In genomic region chr1:209768354-209768774, GRCh38 we compare ENCODE assay signal across 1 cellular context.
TF ChIP-seq lines count a peak whose summit lies in the region.

No MANE protein-coding gene starts in this region.

TF ChIP-seq in GM12878, 131 proteins besides CTCF, POLR2A, EP300 and RAD21:
- TF ChIP-seq POLR2AphosphoS5 (IDR thresholded peaks at IDR 0.05; ENCODE audit: low read length) (peak; percentile 88), HDGF (IDR thresholded peaks at IDR 0.05) (no peak), RFX5 (IDR thresholded peaks at IDR 0.05; ENCODE audit: low read depth, low read length) (0 out of 2 replicates have a peak, but pooled peaks have one; percentile 36), CEBPB (IDR thresholded peaks at IDR 0.05; ENCODE audit: borderline replicate concordance in 1 of 2, low read depth in 2 of 2, low read length in 2 of 2) (peak; percentile 85 to 95), CBX5 (IDR thresholded peaks at IDR 0.05; ENCODE audit: low read depth) (no peak), MTA2 (IDR thresholded peaks at IDR 0.05; ENCODE audit: low read depth) (peak; percentile 50; the same call in 1 of the 2 replicates), TCF3 (IDR thresholded peaks at IDR 0.05; ENCODE audit: borderline replicate concordance, insufficient read depth, low read depth, low read length) (peak; percentile 62; the same call in 1 of the 2 replicates), SUPT20H (IDR thresholded peaks at IDR 0.05; ENCODE audit: borderline replicate concordance, control insufficient read depth, low read depth, low read length) (no peak), GATAD2B (conservative IDR thresholded peaks at IDR 0.05; ENCODE audit: low read depth) (peak; percentile 48; the same call in 1 of the 2 replicates), EZH2 (IDR thresholded peaks at IDR 0.05; ENCODE audit: borderline replicate concordance, control insufficient read depth, low read depth, low read length) (no peak), BCL3 (IDR thresholded peaks at IDR 0.05; ENCODE audit: borderline replicate concordance, insufficient read depth, low read depth, low read length, poor library complexity, severe bottlenecking) (peak; percentile 42), ZBED1 (IDR thresholded peaks at IDR 0.05; ENCODE audit: borderline replicate concordance) (no peak), BHLHE40 (IDR thresholded peaks at IDR 0.05; ENCODE audit: borderline replicate concordance in 1 of 2, low read depth in 2 of 2, low read length in 1 of 2) (peak; percentile 27 to 52; a peak in 1 of 4 replicates), CBX3 (IDR thresholded peaks at IDR 0.05; ENCODE audit: borderline replicate concordance, low read depth) (no peak), ZNF217 (IDR thresholded peaks at IDR 0.05) (no peak), CHD2 (IDR thresholded peaks at IDR 0.05; ENCODE audit: borderline replicate concordance, low read depth, low read length) (0 out of 2 replicates have a peak, but pooled peaks have one; percentile 18), RUNX3 (IDR thresholded peaks at IDR 0.05; ENCODE audit: low read length) (peak; percentile 96), PAX5 (IDR thresholded peaks at IDR 0.05; ENCODE audit: borderline replicate concordance, low read depth, low read length) (peak; percentile 29; the same call in 1 of the 2 replicates), IKZF2 (IDR thresholded peaks at IDR 0.05) (peak; percentile 57 to 79; a peak in 3 of 4 replicates), TAF1 (IDR thresholded peaks at IDR 0.05; ENCODE audit: borderline replicate concordance, low read depth, low read length) (peak; percentile 54), NKRF (conservative IDR thresholded peaks at IDR 0.05) (no peak), CREB1 (IDR thresholded peaks at IDR 0.05; ENCODE audit: low read depth) (no peak), ZNF687 (IDR thresholded peaks at IDR 0.05) (0 out of 2 replicates have a peak, but pooled peaks have one; percentile 65), EED (IDR thresholded peaks at IDR 0.05; ENCODE audit: low read depth) (peak; percentile 81), POU2F2 (IDR thresholded peaks at IDR 0.05; ENCODE audit: borderline replicate concordance, low read depth, low read length) (peak; percentile 59; the same call in 2 of the 3 replicates), BCL11A (IDR thresholded peaks at IDR 0.05; ENCODE audit: low read depth, low read length) (0 out of 2 replicates have a peak, but pooled peaks have one; percentile 9), SREBF2 (IDR thresholded peaks at IDR 0.05; ENCODE audit: low read length) (peak; percentile 31; the same call in 1 of the 2 replicates), PML (IDR thresholded peaks at IDR 0.05; ENCODE audit: low read length) (peak; percentile 62; the same call in 1 of the 2 replicates), LARP7 (IDR thresholded peaks at IDR 0.05) (peak; percentile 36; the same call in 1 of the 2 replicates), SMC3 (IDR thresholded peaks at IDR 0.05; ENCODE audit: borderline replicate concordance, low read length) (no peak), CBFB (IDR thresholded peaks at IDR 0.05; ENCODE audit: low read depth) (peak; percentile 79), IKZF1 (conservative IDR thresholded peaks at IDR 0.05) (peak; percentile 64), EGR1 (IDR thresholded peaks at IDR 0.05; ENCODE audit: borderline replicate concordance in 1 of 2, low read depth in 2 of 2, low read length in 2 of 2) (no peak), TCF7 (IDR thresholded peaks at IDR 0.05; ENCODE audit: borderline replicate concordance) (peak; percentile 56; the same call in 1 of the 2 replicates), POLR2AphosphoS2 (IDR thresholded peaks at IDR 0.05; ENCODE audit: low read depth, low read length) (0 out of 2 replicates have a peak, but pooled peaks have one; percentile 35), SMAD5 (IDR thresholded peaks at IDR 0.05; ENCODE audit: low read depth) (0 out of 2 replicates have a peak, but pooled peaks have one; percentile 24), SIN3A (IDR thresholded peaks at IDR 0.05; ENCODE audit: low read depth, low read length) (peak; percentile 65; the same call in 1 of the 2 replicates), FOXK2 (IDR thresholded peaks at IDR 0.05) (no peak), NBN (IDR thresholded peaks at IDR 0.05) (0 out of 2 replicates have a peak, but pooled peaks have one; percentile 40), WRNIP1 (IDR thresholded peaks at IDR 0.05; ENCODE audit: borderline replicate concordance, low read depth, low read length) (0 out of 2 replicates have a peak, but pooled peaks have one; percentile 36), JUNB (IDR thresholded peaks at IDR 0.05) (0 out of 2 replicates have a peak, but pooled peaks have one; percentile 15), TBL1XR1 (IDR thresholded peaks at IDR 0.05; ENCODE audit: low read depth, low read length) (0 out of 2 replicates have a peak, but pooled peaks have one; percentile 41), DPF2 (IDR thresholded peaks at IDR 0.05) (peak; percentile 53; the same call in 1 of the 2 replicates), SP1 (IDR thresholded peaks at IDR 0.05; ENCODE audit: low read depth, low read length) (peak; percentile 19)
- TF ChIP-seq, protein P1, sequence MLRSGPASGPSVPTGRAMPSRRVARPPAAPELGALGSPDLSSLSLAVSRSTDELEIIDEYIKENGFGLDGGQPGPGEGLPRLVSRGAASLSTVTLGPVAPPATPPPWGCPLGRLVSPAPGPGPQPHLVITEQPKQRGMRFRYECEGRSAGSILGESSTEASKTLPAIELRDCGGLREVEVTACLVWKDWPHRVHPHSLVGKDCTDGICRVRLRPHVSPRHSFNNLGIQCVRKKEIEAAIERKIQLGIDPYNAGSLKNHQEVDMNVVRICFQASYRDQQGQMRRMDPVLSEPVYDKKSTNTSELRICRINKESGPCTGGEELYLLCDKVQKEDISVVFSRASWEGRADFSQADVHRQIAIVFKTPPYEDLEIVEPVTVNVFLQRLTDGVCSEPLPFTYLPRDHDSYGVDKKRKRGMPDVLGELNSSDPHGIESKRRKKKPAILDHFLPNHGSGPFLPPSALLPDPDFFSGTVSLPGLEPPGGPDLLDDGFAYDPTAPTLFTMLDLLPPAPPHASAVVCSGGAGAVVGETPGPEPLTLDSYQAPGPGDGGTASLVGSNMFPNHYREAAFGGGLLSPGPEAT (IDR thresholded peaks at IDR 0.05; ENCODE audit: low read depth), result peak; percentile 57; the same call in 1 of the 2 replicates
- TF ChIP-seq, protein P2, sequence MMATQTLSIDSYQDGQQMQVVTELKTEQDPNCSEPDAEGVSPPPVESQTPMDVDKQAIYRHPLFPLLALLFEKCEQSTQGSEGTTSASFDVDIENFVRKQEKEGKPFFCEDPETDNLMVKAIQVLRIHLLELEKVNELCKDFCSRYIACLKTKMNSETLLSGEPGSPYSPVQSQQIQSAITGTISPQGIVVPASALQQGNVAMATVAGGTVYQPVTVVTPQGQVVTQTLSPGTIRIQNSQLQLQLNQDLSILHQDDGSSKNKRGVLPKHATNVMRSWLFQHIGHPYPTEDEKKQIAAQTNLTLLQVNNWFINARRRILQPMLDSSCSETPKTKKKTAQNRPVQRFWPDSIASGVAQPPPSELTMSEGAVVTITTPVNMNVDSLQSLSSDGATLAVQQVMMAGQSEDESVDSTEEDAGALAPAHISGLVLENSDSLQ (IDR thresholded peaks at IDR 0.05), result peak; percentile 43; the same call in 1 of the 2 replicates
- TF ChIP-seq, protein P3, sequence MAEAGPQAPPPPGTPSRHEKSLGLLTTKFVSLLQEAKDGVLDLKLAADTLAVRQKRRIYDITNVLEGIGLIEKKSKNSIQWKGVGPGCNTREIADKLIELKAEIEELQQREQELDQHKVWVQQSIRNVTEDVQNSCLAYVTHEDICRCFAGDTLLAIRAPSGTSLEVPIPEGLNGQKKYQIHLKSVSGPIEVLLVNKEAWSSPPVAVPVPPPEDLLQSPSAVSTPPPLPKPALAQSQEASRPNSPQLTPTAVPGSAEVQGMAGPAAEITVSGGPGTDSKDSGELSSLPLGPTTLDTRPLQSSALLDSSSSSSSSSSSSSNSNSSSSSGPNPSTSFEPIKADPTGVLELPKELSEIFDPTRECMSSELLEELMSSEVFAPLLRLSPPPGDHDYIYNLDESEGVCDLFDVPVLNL (IDR thresholded peaks at IDR 0.05; ENCODE audit: low read depth, low read length), result no peak
TF ChIP-seq in GM12878: peak in this region for 34.
